In the genomic region with DNA sequence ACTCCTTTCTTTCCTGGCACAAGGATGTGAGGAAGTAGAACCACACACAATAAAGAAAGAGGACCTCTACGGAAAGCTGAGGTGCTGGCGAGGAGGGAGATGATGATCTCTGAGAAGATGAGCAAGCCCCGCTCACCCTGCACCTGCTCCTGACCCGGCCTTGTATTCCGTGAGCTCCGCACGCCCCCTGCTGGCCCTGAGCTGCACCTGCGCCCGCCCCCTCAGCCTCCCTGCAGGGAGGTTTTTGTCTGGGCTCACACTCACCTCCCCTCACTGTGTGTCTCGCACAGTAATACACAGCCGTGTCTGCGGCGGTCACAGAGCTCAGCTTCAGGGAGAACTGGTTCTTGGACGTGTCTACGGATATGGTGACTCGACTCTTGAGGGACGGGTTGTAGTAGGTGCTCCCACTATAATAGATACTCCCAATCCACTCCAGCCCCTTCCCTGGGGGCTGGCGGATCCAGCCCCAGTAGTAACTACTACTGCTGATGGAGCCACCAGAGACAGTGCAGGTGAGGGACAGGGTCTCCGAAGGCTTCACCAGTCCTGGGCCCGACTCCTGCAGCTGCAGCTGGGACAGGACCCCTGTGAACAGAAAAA, we compare ENCODE assay signal across 8 cellular contexts.
A peak's percentile ranks its signal among the peaks of the same experiment; 100 is the strongest.
DNase-seq lines count a peak whose midpoint lies in the region; ATAC-seq and TF ChIP-seq lines count a peak whose summit lies in the region.
"Not testable (repeated sequence)": the region's sequence is repeated elsewhere in the genome, so short reads cannot be mapped to it uniquely, and the experiment has no call there.

No MANE protein-coding gene starts in this region.

- not testable (repeated sequence) for H3K9me3 ChIP-seq in neutrophil

- TF ChIP-seq CTCF in HFF-Myc (IDR thresholded peaks at IDR 0.05; ENCODE audit: low read depth, low read length, missing control alignments) (peak; percentile 22), neutrophil (IDR thresholded peaks at IDR 0.05) (peak; percentile 72)

- H3K36me3 Mint-ChIP-seq in T-helper 2 cell treated with Interferon-gamma antibody and Interleukin-4, amounts not matched to agents 5 μg/mL and 100 μg/mL, for 36 hours (ENCODE audit: low read depth): not testable (repeated sequence)
- H3K36me3 Mint-ChIP-seq in effector memory CD8-positive, alpha-beta T cell (ENCODE audit: insufficient read depth): peaks cover 17% of the 10 kb centered on the region

- peaks cover 52% of the 10 kb centered on the region for H3K27me3 Mint-ChIP-seq in T-helper 2 cell treated with Interferon-gamma antibody and Interleukin-4, amounts not matched to agents 5 μg/mL and 100 μg/mL, for 36 hours (ENCODE audit: low read depth)
- H3K27me3 Mint-ChIP-seq in effector memory CD8-positive, alpha-beta T cell: peaks cover 0 to 33% of the 10 kb centered on the region in 2 donors

- H3K27ac Mint-ChIP-seq in T-helper 2 cell treated with Interferon-gamma antibody and Interleukin-4, amounts not matched to agents 5 μg/mL and 100 μg/mL, for 36 hours; effector memory CD8-positive, alpha-beta T cell: not testable (repeated sequence)

- H3K9me3 Mint-ChIP-seq in T-helper 2 cell treated with Interferon-gamma antibody and Interleukin-4, amounts not matched to agents 5 μg/mL and 100 μg/mL, for 36 hours; effector memory CD8-positive, alpha-beta T cell: not testable (repeated sequence)

- H3K4me3 Mint-ChIP-seq in T-helper 2 cell treated with Interferon-gamma antibody and Interleukin-4, amounts not matched to agents 5 μg/mL and 100 μg/mL, for 36 hours; effector memory CD8-positive, alpha-beta T cell: not testable (repeated sequence)

- not testable (repeated sequence) for H3K36me3 ChIP-seq in neutrophil

- not testable (repeated sequence) for H3K4me3 ChIP-seq in HFF-Myc (replicated peaks; ENCODE audit: low read depth, low read length); neutrophil (ENCODE audit: low read depth in 1 of 2, low read length in 1 of 2)

- not testable (repeated sequence) for H3K4me1 ChIP-seq in neutrophil (ENCODE audit: control insufficient read depth in 1 of 2, insufficient read depth in 1 of 2, low read depth in 1 of 2, low read length in 1 of 2)

- not testable (repeated sequence) for H3K27me3 ChIP-seq in neutrophil

- ATAC-seq in effector memory CD8-positive, alpha-beta T cell (replicated peaks): peak; percentile 80

- DNase-seq in D341Med (ENCODE audit: low spot score) (peak; percentile 45), NCI-H2171 treated with DMSO at 0.1 percent for 48 hours (lab: John Stamatoyannopoulos, UW) (peak; percentile 13), activated T-cell treated with anti-CD3 and anti-CD28 coated beads for 4 hours (peak; percentile 52)
- DNase-seq in HFF-Myc (ENCODE audit: extremely low read depth, low read depth): not testable (repeated sequence)
- DNase-seq in T-helper 2 cell treated with Interferon-gamma antibody and Interleukin-4, amounts not matched to agents 5 μg/mL and 100 μg/mL, for 36 hours (ENCODE audit: low spot score): peak; percentile 72
- DNase-seq in effector memory CD8-positive, alpha-beta T cell: peak in 2 of 3 experiments; percentile 77 to 79
- peak; percentile 46 to 70 for DNase-seq in stimulated activated CD8-positive, alpha-beta memory T cell treated with anti-CD3 and anti-CD28 coated beads, Interleukin-7, amount 100 ng/mL, for 4 hours (ENCODE audit: low read depth in 2 of 2)

- H3K4me1 Mint-ChIP-seq in T-helper 2 cell treated with Interferon-gamma antibody and Interleukin-4, amounts not matched to agents 5 μg/mL and 100 μg/mL, for 36 hours (ENCODE audit: low read depth); effector memory CD8-positive, alpha-beta T cell (ENCODE audit: low read depth in 2 of 2): not testable (repeated sequence)

- not testable (repeated sequence) for H3K27ac ChIP-seq in neutrophil
